10 cellular contexts compared by ENCODE assay signal in genomic region chr2:160652236-160652635, GRCh38.
DNase-seq lines count a peak whose midpoint lies in the region; ATAC-seq and TF ChIP-seq lines count a peak whose summit lies in the region.
"Had no signal": no experiment of that assay in that cellular context is flagged by ENCODE, and none has a peak within 500 bp of the region (broad histone marks: within the 10 kb centered on the region; RNA-seq: fewer than 3 reads in every experiment).

No MANE protein-coding gene starts in this region.

- H3K4me1 ChIP-seq in muscle layer of duodenum (ENCODE audit: control insufficient read depth in 1 of 2, insufficient read depth in 2 of 2, low read length in 2 of 2), result peaks cover 2 to 3% of the 10 kb centered on the region in 2 donors

- no peak for TF ChIP-seq CTCF in NB4 (IDR thresholded peaks at IDR 0.05; ENCODE audit: low read depth, low read length)

- peak; percentile 77 for ATAC-seq in GM18498 (IDR thresholded peaks at IDR 0.05; ENCODE audit: unreplicated experiment)
- peak; percentile 99 for ATAC-seq in activated T-helper 17 cell treated with anti-CD3 and anti-CD28 coated beads, Interleukin-2, amount 50 U/mL, for 72 hours (replicated peaks)
- ATAC-seq in GM19023 (IDR thresholded peaks at IDR 0.05; ENCODE audit: unreplicated experiment), result no peak

- no peaks in the 10 kb centered on the region for H3K36me3 Mint-ChIP-seq in activated T-helper 17 cell treated with anti-CD3 and anti-CD28 coated beads, Interleukin-2, amount 50 U/mL, for 72 hours (ENCODE audit: low read depth)

- peaks cover 11% of the 10 kb centered on the region for H3K4me1 Mint-ChIP-seq in activated T-helper 17 cell treated with anti-CD3 and anti-CD28 coated beads, Interleukin-2, amount 50 U/mL, for 72 hours

- H3K4me3 ChIP-seq in NB4 (ENCODE audit: low read depth, low read length), result no peak overlapping the region
- H3K4me3 ChIP-seq in muscle layer of duodenum (ENCODE audit: low read depth in 1 of 2, low read length in 2 of 2), result no peak overlapping the region
- H3K4me3 ChIP-seq: breast epithelium, thoracic aorta had no signal

- H3K9me3 Mint-ChIP-seq in activated T-helper 17 cell treated with anti-CD3 and anti-CD28 coated beads, Interleukin-2, amount 50 U/mL, for 72 hours, result no peaks in the 10 kb centered on the region

- peak overlapping the region; percentile 25 for H3K27ac ChIP-seq in muscle layer of duodenum (ENCODE audit: low read length)
- H3K27ac ChIP-seq: thoracic aorta had no signal

- no peaks in the 10 kb centered on the region for H3K27me3 ChIP-seq in muscle layer of duodenum (ENCODE audit: low read depth, low read length)
- H3K27me3 ChIP-seq: breast epithelium had no signal

- peaks cover 9% of the 10 kb centered on the region for H3K27me3 Mint-ChIP-seq in activated T-helper 17 cell treated with anti-CD3 and anti-CD28 coated beads, Interleukin-2, amount 50 U/mL, for 72 hours

- no peaks in the 10 kb centered on the region for H3K36me3 ChIP-seq in muscle layer of duodenum (ENCODE audit: control insufficient read depth in 1 of 2, insufficient read depth in 2 of 2, low read length in 2 of 2)
- H3K36me3 ChIP-seq: breast epithelium, thoracic aorta had no signal

- peak overlapping the region; percentile 49 for H3K4me3 Mint-ChIP-seq in activated T-helper 17 cell treated with anti-CD3 and anti-CD28 coated beads, Interleukin-2, amount 50 U/mL, for 72 hours

- H3K27ac Mint-ChIP-seq in activated T-helper 17 cell treated with anti-CD3 and anti-CD28 coated beads, Interleukin-2, amount 50 U/mL, for 72 hours, result peak overlapping the region; percentile 53

- H3K9me3 ChIP-seq in muscle layer of duodenum (ENCODE audit: control insufficient read depth in 1 of 2, low read length in 2 of 2), result no peaks in the 10 kb centered on the region
- H3K9me3 ChIP-seq: breast epithelium, thoracic aorta had no signal

- no peak for TF ChIP-seq POLR2A in NB4 (IDR thresholded peaks at IDR 0.05; ENCODE audit: extremely low read depth, insufficient read length)

- peak; percentile 34 for DNase-seq in NB4 (ENCODE audit: low read depth)
- peak; percentile 72 for DNase-seq in ureter (ENCODE audit: low spot score)
- DNase-seq in NCI-H748 treated with DMSO at 0.1 percent for 48 hours (lab: John Stamatoyannopoulos, UW), result no peak
- DNase-seq in RKO (ENCODE audit: low spot score), result no peak

Comparison
In these comparisons a context has a peak if more than half of its experiments do, and no peak if none do; other contexts are left out.
1. DNase-seq: peak in NB4 (single experiment) and ureter (single experiment); none in NCI-H748 treated with DMSO at 0.1 percent for 48 hours (single experiment) and RKO (single experiment).